12 cellular contexts compared by ENCODE assay signal in genomic region chr10:56633876-56634452, GRCh38.
DNase-seq lines count a peak whose midpoint lies in the region; ATAC-seq, FAIRE-seq and TF ChIP-seq lines count a peak whose summit lies in the region.
"Had no signal": no experiment of that assay in that cellular context is flagged by ENCODE, and none has a peak within 500 bp of the region (broad histone marks: within the 10 kb centered on the region; RNA-seq: fewer than 3 reads in every experiment).

No MANE protein-coding gene starts in this region.

- no peak for TF ChIP-seq CTCF in D721Med (IDR thresholded peaks at IDR 0.05; ENCODE audit: insufficient read depth, missing control alignments)

- DNase-seq in NCI-H748 treated with DMSO at 0.1 percent for 48 hours (lab: John Stamatoyannopoulos, UW), result peak; percentile 15
- no peak for DNase-seq in posterior cingulate gyrus
- DNase-seq in D721Med (ENCODE audit: insufficient read length, low spot score), result no peak
- no peak for DNase-seq in activated CD8-positive, alpha-beta memory T cell treated with anti-CD3 and anti-CD28 coated beads, Interleukin-2, amount 50 U/mL, for 4 hours
- DNase-seq in GM19238 (ENCODE audit: insufficient read length, low spot score), result no peak
- DNase-seq: activated T-cell treated with anti-CD3 and anti-CD28 coated beads, Interleukin-2, amount 50 U/mL, for 24 hours; DMS 273 treated with DMSO at 0.1 percent for 48 hours; islet precursor cell; psoas muscle had no signal

- FAIRE-seq in D721Med (lab: Jason Lieb, UNC), result no peak

- intact Hi-C loops in posterior cingulate gyrus (cut with DNase I), result no loop called here

- peak; percentile 99 for ATAC-seq in GM18511 (IDR thresholded peaks at IDR 0.05; ENCODE audit: unreplicated experiment)
- peak; percentile 98 for ATAC-seq in GM21529 (IDR thresholded peaks at IDR 0.05; ENCODE audit: unreplicated experiment)
- peak; percentile 91 for ATAC-seq in HG03280 (IDR thresholded peaks at IDR 0.05; ENCODE audit: unreplicated experiment)
- ATAC-seq: psoas muscle had no signal
